In the genomic region with DNA sequence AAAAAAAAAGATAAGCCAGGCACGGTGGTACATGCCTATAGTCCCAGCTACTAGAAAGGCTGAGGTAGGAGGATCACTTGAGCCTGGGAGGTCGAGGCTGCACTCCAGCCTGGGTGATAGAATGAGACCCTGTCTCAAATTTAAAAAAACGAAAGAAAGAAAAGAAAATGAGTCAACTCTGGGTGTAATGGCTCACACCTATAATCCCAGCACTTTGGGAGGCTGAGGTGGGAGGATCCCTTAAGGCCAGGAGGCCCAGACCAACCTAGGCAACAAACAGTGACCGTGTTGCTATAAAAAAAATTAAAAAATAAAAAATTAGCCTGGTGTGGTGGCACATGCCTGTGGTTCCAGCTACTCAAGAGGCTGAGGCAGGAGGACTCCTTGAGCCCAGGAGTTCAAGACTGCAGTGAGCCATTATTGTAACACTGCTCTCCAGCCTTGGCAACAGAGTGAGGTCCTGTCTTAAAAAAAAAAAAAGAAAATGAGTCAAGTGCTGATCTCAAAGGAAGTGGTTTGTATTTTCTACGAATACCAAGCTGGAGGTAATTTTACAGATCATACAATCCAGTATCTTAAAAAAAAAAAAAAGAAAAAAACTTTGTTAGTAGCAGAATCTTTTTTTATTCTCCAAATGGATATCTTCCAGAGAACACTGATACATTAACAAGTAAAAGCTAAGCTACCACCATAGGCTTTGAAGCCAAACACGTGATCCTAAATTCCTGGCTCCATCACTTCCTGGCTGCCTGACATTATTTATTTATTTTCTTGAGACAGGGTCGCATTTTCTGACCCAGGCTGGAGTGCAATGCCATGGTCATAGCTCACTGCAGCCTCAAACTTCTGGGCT, we compare ENCODE assay signal across 1 cellular context.
TF ChIP-seq lines count a peak whose summit lies in the region.

No MANE protein-coding gene starts in this region.

TF ChIP-seq in K562, 482 proteins besides CTCF, POLR2A, EP300 and RAD21:
- TF ChIP-seq ZNF384 (IDR thresholded peaks at IDR 0.05; ENCODE audit: low read depth, low read length) = 0 out of 2 replicates have a peak, but pooled peaks have one; percentile 19
- TF ChIP-seq GATA2 (CRISPR knock-in tag; IDR thresholded peaks at IDR 0.05) = no peak
